ENCODE assay signal across 1 cellular context in genomic region chr16:10078541-10078949, GRCh38.
TF ChIP-seq lines count a peak whose summit lies in the region.

No MANE protein-coding gene starts in this region.

TF ChIP-seq in H1, 55 proteins besides CTCF, POLR2A, EP300 and RAD21:
- 0 out of 2 replicates have a peak, but pooled peaks have one; percentile 41 for TF ChIP-seq JUN (IDR thresholded peaks at IDR 0.05; ENCODE audit: low read depth, low read length)
- no peak for TF ChIP-seq RNF2 (IDR thresholded peaks at IDR 0.05; ENCODE audit: borderline replicate concordance, low read depth, low read length, missing control alignments, poor library complexity, severe bottlenecking)
- TF ChIP-seq CBX5 (IDR thresholded peaks at IDR 0.05; ENCODE audit: low read depth, low read length) = no peak
- no peak for TF ChIP-seq RBBP5 (IDR thresholded peaks at IDR 0.05; ENCODE audit: borderline replicate concordance, low read depth, low read length)
- TF ChIP-seq, protein P1, sequence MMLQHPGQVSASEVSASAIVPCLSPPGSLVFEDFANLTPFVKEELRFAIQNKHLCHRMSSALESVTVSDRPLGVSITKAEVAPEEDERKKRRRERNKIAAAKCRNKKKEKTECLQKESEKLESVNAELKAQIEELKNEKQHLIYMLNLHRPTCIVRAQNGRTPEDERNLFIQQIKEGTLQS (IDR thresholded peaks at IDR 0.05; ENCODE audit: insufficient read depth, low read depth, low read length) = 0 out of 2 replicates have a peak, but pooled peaks have one; percentile 35
- TF ChIP-seq HDAC6 (IDR thresholded peaks at IDR 0.05; ENCODE audit: low read depth, low read length) = no peak
- TF ChIP-seq KDM1A (IDR thresholded peaks at IDR 0.05; ENCODE audit: borderline replicate concordance, low read length) = no peak
- no peak for TF ChIP-seq BACH1 (IDR thresholded peaks at IDR 0.05; ENCODE audit: low read length)
- no peak for TF ChIP-seq NANOG (IDR thresholded peaks at IDR 0.05; ENCODE audit: insufficient read depth, low read depth, low read length, poor library complexity, severe bottlenecking)
- no peak for TF ChIP-seq SIRT6 (IDR thresholded peaks at IDR 0.05; ENCODE audit: low read length)
- TF ChIP-seq CHD1 (IDR thresholded peaks at IDR 0.05; ENCODE audit: low read depth, low read length) = no peak
- TF ChIP-seq, protein P2, sequence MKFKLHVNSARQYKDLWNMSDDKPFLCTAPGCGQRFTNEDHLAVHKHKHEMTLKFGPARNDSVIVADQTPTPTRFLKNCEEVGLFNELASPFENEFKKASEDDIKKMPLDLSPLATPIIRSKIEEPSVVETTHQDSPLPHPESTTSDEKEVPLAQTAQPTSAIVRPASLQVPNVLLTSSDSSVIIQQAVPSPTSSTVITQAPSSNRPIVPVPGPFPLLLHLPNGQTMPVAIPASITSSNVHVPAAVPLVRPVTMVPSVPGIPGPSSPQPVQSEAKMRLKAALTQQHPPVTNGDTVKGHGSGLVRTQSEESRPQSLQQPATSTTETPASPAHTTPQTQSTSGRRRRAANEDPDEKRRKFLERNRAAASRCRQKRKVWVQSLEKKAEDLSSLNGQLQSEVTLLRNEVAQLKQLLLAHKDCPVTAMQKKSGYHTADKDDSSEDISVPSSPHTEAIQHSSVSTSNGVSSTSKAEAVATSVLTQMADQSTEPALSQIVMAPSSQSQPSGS (IDR thresholded peaks at IDR 0.05; ENCODE audit: low read length) = peak; percentile 90
- no peak for TF ChIP-seq TBP (IDR thresholded peaks at IDR 0.05; ENCODE audit: low read depth, low read length)
- TF ChIP-seq NRF1 (IDR thresholded peaks at IDR 0.05; ENCODE audit: low read depth, low read length) = no peak
- TF ChIP-seq TAF7 (optimal IDR thresholded peaks at IDR 0.05; ENCODE audit: borderline replicate concordance, low read depth, low read length) = no peak
- TF ChIP-seq, protein P3, sequence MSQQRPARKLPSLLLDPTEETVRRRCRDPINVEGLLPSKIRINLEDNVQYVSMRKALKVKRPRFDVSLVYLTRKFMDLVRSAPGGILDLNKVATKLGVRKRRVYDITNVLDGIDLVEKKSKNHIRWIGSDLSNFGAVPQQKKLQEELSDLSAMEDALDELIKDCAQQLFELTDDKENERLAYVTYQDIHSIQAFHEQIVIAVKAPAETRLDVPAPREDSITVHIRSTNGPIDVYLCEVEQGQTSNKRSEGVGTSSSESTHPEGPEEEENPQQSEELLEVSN (IDR thresholded peaks at IDR 0.05) = 0 out of 2 replicates have a peak, but pooled peaks have one; percentile 26
- TF ChIP-seq BRCA1 (IDR thresholded peaks at IDR 0.05; ENCODE audit: low read depth, low read length) = no peak
- TF ChIP-seq SIX5 (IDR thresholded peaks at IDR 0.05; ENCODE audit: low read depth, low read length) = no peak
- TF ChIP-seq TEAD4 (IDR thresholded peaks at IDR 0.05; ENCODE audit: low read depth, low read length) = no peak
- TF ChIP-seq SAP30 (IDR thresholded peaks at IDR 0.05; ENCODE audit: insufficient read depth, insufficient replicate concordance, low read length) = no peak
- TF ChIP-seq SRF (IDR thresholded peaks at IDR 0.05; ENCODE audit: low read depth, low read length) = no peak
- TF ChIP-seq CBX8 (IDR thresholded peaks at IDR 0.05; ENCODE audit: borderline replicate concordance, low read depth, low read length) = no peak
- TF ChIP-seq JUND (IDR thresholded peaks at IDR 0.05; ENCODE audit: low read length) = peak; percentile 85
- TF ChIP-seq POLR2AphosphoS5 (IDR thresholded peaks at IDR 0.05; ENCODE audit: low read depth, low read length) = no peak
- no peak for TF ChIP-seq YY1 (IDR thresholded peaks at IDR 0.05; ENCODE audit: low read depth, low read length)
- TF ChIP-seq PHF8 (conservative IDR thresholded peaks at IDR 0.05; ENCODE audit: low read depth, low read length) = no peak
- TF ChIP-seq MAFK (IDR thresholded peaks at IDR 0.05; ENCODE audit: low read depth, low read length) = no peak
- no peak for TF ChIP-seq POU5F1 (IDR thresholded peaks at IDR 0.05; ENCODE audit: low read depth, low read length)
- TF ChIP-seq EZH2 (IDR thresholded peaks at IDR 0.05; ENCODE audit: low read depth, low read length, severe bottlenecking) = no peak
- TF ChIP-seq TCF12 (IDR thresholded peaks at IDR 0.05; ENCODE audit: low read depth, low read length) = 0 out of 2 replicates have a peak, but pooled peaks have one; percentile 42
- TF ChIP-seq CHD2 (IDR thresholded peaks at IDR 0.05; ENCODE audit: low read length) = no peak
- no peak for TF ChIP-seq GABPA (IDR thresholded peaks at IDR 0.05; ENCODE audit: borderline replicate concordance, insufficient read depth, low read length)
- TF ChIP-seq HDAC2 (IDR thresholded peaks at IDR 0.05; ENCODE audit: borderline replicate concordance in 1 of 2, low read depth in 2 of 2, low read length in 2 of 2) = no peak
- no peak for TF ChIP-seq SP2 (IDR thresholded peaks at IDR 0.05; ENCODE audit: low read length)
- no peak for TF ChIP-seq ZNF274 (IDR thresholded peaks at IDR 0.05; ENCODE audit: borderline replicate concordance, extremely low read depth, low read length)
- no peak for TF ChIP-seq CTBP2 (IDR thresholded peaks at IDR 0.05; ENCODE audit: borderline replicate concordance, insufficient read depth, insufficient read length, low read length)
- no peak for TF ChIP-seq SIN3A (conservative IDR thresholded peaks at IDR 0.05 in 1 of 2, IDR thresholded peaks at IDR 0.05 in 1 of 2; ENCODE audit: low read depth in 1 of 2, low read length in 2 of 2)
- TF ChIP-seq CEBPB (IDR thresholded peaks at IDR 0.05; ENCODE audit: low read depth, low read length) = no peak
- TF ChIP-seq USF2 (IDR thresholded peaks at IDR 0.05; ENCODE audit: low read length) = no peak
- no peak for TF ChIP-seq SP4 (IDR thresholded peaks at IDR 0.05; ENCODE audit: low read length)
- TF ChIP-seq CHD7 (IDR thresholded peaks at IDR 0.05; ENCODE audit: insufficient replicate concordance, low read length) = no peak
- no peak for TF ChIP-seq RXRA (IDR thresholded peaks at IDR 0.05; ENCODE audit: insufficient read depth, low read depth, low read length)
- TF ChIP-seq FOSL1 (IDR thresholded peaks at IDR 0.05; ENCODE audit: insufficient read depth, low read depth, low read length) = no peak
- no peak for TF ChIP-seq GTF2F1 (IDR thresholded peaks at IDR 0.05; ENCODE audit: borderline replicate concordance, low read depth, low read length)
- no peak for TF ChIP-seq BCL11A (IDR thresholded peaks at IDR 0.05; ENCODE audit: low read depth in 2 of 2, low read length in 2 of 2)
- TF ChIP-seq SP1 (IDR thresholded peaks at IDR 0.05; ENCODE audit: low read depth, low read length) = no peak
- TF ChIP-seq, protein P4, sequence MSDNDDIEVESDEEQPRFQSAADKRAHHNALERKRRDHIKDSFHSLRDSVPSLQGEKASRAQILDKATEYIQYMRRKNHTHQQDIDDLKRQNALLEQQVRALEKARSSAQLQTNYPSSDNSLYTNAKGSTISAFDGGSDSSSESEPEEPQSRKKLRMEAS (IDR thresholded peaks at IDR 0.05) = peak; percentile 15; the same call in 1 of the 2 replicates
- TF ChIP-seq RFX5 (IDR thresholded peaks at IDR 0.05; ENCODE audit: borderline replicate concordance, low read depth, low read length) = no peak
- TF ChIP-seq ASH2L (IDR thresholded peaks at IDR 0.05; ENCODE audit: low read length) = no peak
